ENCODE assay signal across 11 cellular contexts in genomic region chr2:169716229-169716886, GRCh38. TPM values are rescaled to one million over a fixed set of nuclear protein-coding genes. Genes with fewer than 3 reads are reported as not detected.
A peak's percentile ranks its signal among the peaks of the same experiment; 100 is the strongest.
DNase-seq lines count a peak whose midpoint lies in the region; ATAC-seq, FAIRE-seq and TF ChIP-seq lines count a peak whose summit lies in the region.
"Had no signal": no experiment of that assay in that cellular context is flagged by ENCODE, and none has a peak within 500 bp of the region (broad histone marks: within the 10 kb centered on the region; RNA-seq: fewer than 3 reads in every experiment).

No MANE protein-coding gene starts in this region.

- H3K56ac ChIP-seq in H1 (replicated peaks; ENCODE audit: insufficient read length, low read depth, low read length): no peak overlapping the region

- H3K9me3 ChIP-seq in H1 (ENCODE audit: insufficient read depth in 2 of 2, low read depth in 1 of 2, low read length in 1 of 2) (no peaks in the 10 kb centered on the region; a peak in 1 of 4 replicates), neuronal stem cell (replicated peaks in 1 of 2; ENCODE audit: control insufficient read depth in 2 of 2, insufficient read depth in 1 of 2, low read depth in 1 of 2, low read length in 2 of 2) (peaks cover 2 to 7% of the 10 kb centered on the region in 2 donors)
- H3K9me3 ChIP-seq: thoracic aorta had no signal

- H3K23me2 ChIP-seq in H1 (ENCODE audit: low read depth, low read length): no peaks in the 10 kb centered on the region

- peak; percentile 54 for DNase-seq in COLO668 (lab: John Stamatoyannopoulos, UW; ENCODE audit: unreplicated experiment)
- peak; percentile 24 for DNase-seq in NCI-H146 treated with DMSO at 0.1 percent for 48 hours (lab: John Stamatoyannopoulos, UW; ENCODE audit: unreplicated experiment)
- no peak for DNase-seq in H1 (ENCODE audit: low read depth in 1 of 2, low spot score in 2 of 2)
- no peak for DNase-seq in neuronal stem cell (ENCODE audit: low spot score)
- DNase-seq in activated gamma-delta T cell (lab: John Stamatoyannopoulos, UW): no peak
- no peak for DNase-seq in GM12892 (ENCODE audit: insufficient read length)
- DNase-seq in midbrain (lab: John Stamatoyannopoulos, UW): no peak
- DNase-seq: left cardiac atrium, T-cell had no signal

- H2AK5ac ChIP-seq in H1 (ENCODE audit: low read depth, low read length): no peak overlapping the region
- no peak overlapping the region for H2AK5ac ChIP-seq in neuronal stem cell (ENCODE audit: low read depth, low read length)

- TF ChIP-seq POLR2A in H1 (IDR thresholded peaks at IDR 0.05; ENCODE audit: control extremely low read depth in 1 of 2, low read depth in 2 of 2, low read length in 2 of 2) (no peak), GM12892 (IDR thresholded peaks at IDR 0.05; ENCODE audit: low read depth, low read length) (no peak)

- H3K18ac ChIP-seq in H1 (ENCODE audit: extremely low read depth, low read length) (no peak overlapping the region), neuronal stem cell (ENCODE audit: low read length) (no peak overlapping the region)

- CTCF ChIA-PET in H1 (lab: Charles Lee; ENCODE audit: partially characterized antibody): interaction anchor here (1.1 kb wide), 1 partner anchor 67 kb away, joined by 4 read pairs; no protein-coding TSS in a partner anchor

- H2AFZ ChIP-seq in H1 (ENCODE audit: low read length) (no peak overlapping the region), neuronal stem cell (ENCODE audit: low read length) (no peak overlapping the region)

- H4K20me1 ChIP-seq in H1 (replicated peaks in 1 of 2; ENCODE audit: control insufficient read depth in 1 of 2, insufficient read depth in 2 of 2, low read length in 2 of 2): no peaks in the 10 kb centered on the region

- POLR2A ChIA-PET in H1 (lab: Charles Lee; ENCODE audit: partially characterized antibody): interaction anchor here (1.3 to 1.9 kb wide), 4 partner anchors 10 to 201 kb away, joined by 3 to 10 read pairs (median 6); partner anchors contain the start of gene KLHL23

- H3K27me3 ChIP-seq in H1 (replicated peaks in 1 of 4; ENCODE audit: control insufficient read depth in 3 of 4, extremely low read depth in 1 of 4, insufficient read depth in 3 of 4, low read length in 3 of 4) (no peaks in the 10 kb centered on the region), neuronal stem cell (ENCODE audit: control insufficient read depth in 3 of 3, insufficient read depth in 3 of 3, low read depth in 1 of 3, low read length in 3 of 3) (no peaks in the 10 kb centered on the region)

- H4K91ac ChIP-seq in H1 (replicated peaks; ENCODE audit: insufficient read length, low read length) (no peak overlapping the region), neuronal stem cell (ENCODE audit: low read depth, low read length, poor library complexity) (no peak overlapping the region)

- no peak for TF ChIP-seq EP300 in H1 (IDR thresholded peaks at IDR 0.05; ENCODE audit: borderline replicate concordance in 1 of 2, low read depth in 2 of 2, low read length in 2 of 2)

- H4K8ac ChIP-seq in H1 (ENCODE audit: extremely low read depth, insufficient read depth, low read length) (no peak overlapping the region; the same call in 1 of the 2 replicates), neuronal stem cell (ENCODE audit: low read depth, low read length) (no peak overlapping the region)

- H3K23ac ChIP-seq in H1 (ENCODE audit: insufficient read length) (no peak overlapping the region), neuronal stem cell (ENCODE audit: low read depth, low read length, poor library complexity) (peak overlapping the region; percentile 11)

- H3K79me1 ChIP-seq in H1 (ENCODE audit: low read depth, low read length): no peaks in the 10 kb centered on the region
- no peaks in the 10 kb centered on the region for H3K79me1 ChIP-seq in neuronal stem cell (ENCODE audit: low read depth, low read length)

- no peaks in the 10 kb centered on the region for H3K79me2 ChIP-seq in H1 (ENCODE audit: control insufficient read depth in 1 of 2, insufficient read depth in 2 of 2, low read length in 2 of 2)

- TF ChIP-seq CTCF in H1 (IDR thresholded peaks at IDR 0.05; ENCODE audit: control extremely low read depth in 1 of 3, insufficient read depth in 1 of 3, low read depth in 1 of 3, low read length in 3 of 3): no peak

- H2BK20ac ChIP-seq in H1 (ENCODE audit: low read length): no peak overlapping the region

- H3K36me3 ChIP-seq in H1 (ENCODE audit: control insufficient read depth in 2 of 4, insufficient read depth in 4 of 4, low read length in 3 of 4): no peaks in the 10 kb centered on the region
- H3K36me3 ChIP-seq in neuronal stem cell (replicated peaks in 1 of 2; ENCODE audit: control insufficient read depth in 2 of 2, insufficient read depth in 2 of 2, low read length in 2 of 2): no peaks in the 10 kb centered on the region
- H3K36me3 ChIP-seq: thoracic aorta had no signal

- H2BK15ac ChIP-seq in H1 (ENCODE audit: low read length) (no peak overlapping the region), neuronal stem cell (ENCODE audit: low read length) (no peak overlapping the region)

- H2BK5ac ChIP-seq in H1 (ENCODE audit: low read depth, low read length) (no peak overlapping the region), neuronal stem cell (ENCODE audit: low read length) (no peak overlapping the region)

- H3K4me3 ChIP-seq in H1 (ENCODE audit: extremely low read depth in 1 of 4, insufficient read depth in 2 of 4, low read depth in 3 of 4, low read length in 4 of 4) (no peak overlapping the region), neuronal stem cell (ENCODE audit: low read length in 2 of 2) (no peak overlapping the region)

- H3K4ac ChIP-seq in H1 (replicated peaks; ENCODE audit: insufficient read length, low read depth, low read length): no peak overlapping the region
- H3K4ac ChIP-seq in neuronal stem cell (ENCODE audit: low read length): no peak overlapping the region

- no peak for ATAC-seq in GM21360 (IDR thresholded peaks at IDR 0.05; ENCODE audit: unreplicated experiment)
- ATAC-seq: T-cell had no signal

- 86% methylated on average over 9 of the region's 12 CpGs; no CpG with 5 or more reads in 1 of the 2 experiments for WGBS in H1 (ENCODE audit: extremely low coverage in 1 of 2, insufficient coverage in 1 of 2, insufficient read length in 1 of 2, insufficient replicate concordance in 2 of 2, low coverage in 1 of 2, low lambda C conversion rate in 2 of 2, missing lambda C conversion rate in 1 of 2), 2 experiments
- no CpG with 5 or more reads among the region's 12 CpGs for WGBS in neuronal stem cell (ENCODE audit: extremely low coverage in 2 of 2, insufficient read length in 2 of 2, insufficient replicate concordance in 1 of 2), 2 donors

- H3K27ac ChIP-seq in H1 (ENCODE audit: low read depth, low read length) (no peak overlapping the region), neuronal stem cell (replicated peaks; ENCODE audit: low read length) (no peak overlapping the region)
- H3K27ac ChIP-seq: thoracic aorta had no signal

- H3K4me1 ChIP-seq in H1 (replicated peaks in 1 of 4; ENCODE audit: control insufficient read depth in 3 of 4, insufficient read depth in 4 of 4, low read length in 3 of 4): peaks cover 0 to 5% (median 1%) of the 10 kb centered on the region in 4 experiments; a peak in 1 of 7 replicates
- no peaks in the 10 kb centered on the region for H3K4me1 ChIP-seq in neuronal stem cell (ENCODE audit: control insufficient read depth in 2 of 2, insufficient read depth in 1 of 2, low read depth in 1 of 2, low read length in 2 of 2)

- FAIRE-seq in H1 (lab: Jason Lieb, UNC): no peak
- no peak for FAIRE-seq in GM12892 (lab: Jason Lieb, UNC)

- H4K5ac ChIP-seq in H1 (ENCODE audit: insufficient read length, low read depth, low read length): no peak overlapping the region

- H2BK12ac ChIP-seq in H1 (ENCODE audit: low read depth, low read length) (no peak overlapping the region), neuronal stem cell (ENCODE audit: low read length) (no peak overlapping the region)

- no peak overlapping the region for H2BK120ac ChIP-seq in H1 (replicated peaks; ENCODE audit: low read depth, low read length)
- no peak overlapping the region for H2BK120ac ChIP-seq in neuronal stem cell (ENCODE audit: low read depth, low read length)

- H3K4me2 ChIP-seq in H1 (ENCODE audit: insufficient read depth in 1 of 2, low read depth in 2 of 2, low read length in 2 of 2) (no peak overlapping the region), neuronal stem cell (ENCODE audit: insufficient read depth, low read length, poor library complexity, severe bottlenecking) (no peak overlapping the region)

- H3K9ac ChIP-seq in H1 (replicated peaks in 1 of 4; ENCODE audit: extremely low read depth in 1 of 4, low read depth in 3 of 4, low read length in 3 of 4) (no peak overlapping the region), neuronal stem cell (ENCODE audit: low read depth, low read length, poor library complexity) (no peak overlapping the region)

- H3K14ac ChIP-seq in H1 (ENCODE audit: insufficient read length) (no peak overlapping the region), neuronal stem cell (ENCODE audit: low read length) (no peak overlapping the region)

- no peak for TF ChIP-seq RAD21 in H1 (IDR thresholded peaks at IDR 0.05 in 1 of 2, conservative IDR thresholded peaks at IDR 0.05 in 1 of 2; ENCODE audit: low read depth in 2 of 2, low read length in 2 of 2)

RNA-seq across cellular contexts. Expression of gene KLHL23, which starts 17.3 kb away (rescaled TPM):
- 63.8 and 67.0 TPM in 2 replicates for total RNA-seq in H1 (2021; fragmentation: NEBNext Ultra II Directional; extraction: Animal tissue kit (Norgen Biotek cat#: 25700))
- 16.4 and 28.1 TPM in 2 replicates for polyA plus RNA-seq in H1 (2011; rRNA removed)
- 33.7 TPM for polyA plus RNA-seq in H1 (2011; cell fraction: cytosol; rRNA removed)
- 17.4 TPM for polyA plus RNA-seq in H1 (2011; cell fraction: nucleus; rRNA removed)
- polyA plus RNA-seq in H1 (2012, experiment 1 of 2): 52.4 to 71.1 TPM (median 59.1 TPM) in 4 replicates
- 4.1 TPM for polyA plus RNA-seq in H1 (2012, experiment 2 of 2)
- 41.0 TPM for polyA plus RNA-seq in H1 (2013, experiment 1 of 2)
- 39.1 TPM for polyA plus RNA-seq in H1 (2013, experiment 2 of 2)
- polyA minus RNA-seq in H1 (2011; rRNA and poly(A)+ RNA removed): 97.7 and 153 TPM in 2 replicates
- 55.3 TPM for polyA minus RNA-seq in H1 (2011; cell fraction: cytosol; rRNA and poly(A)+ RNA removed)
- polyA minus RNA-seq in H1 (2011; cell fraction: nucleus; rRNA and poly(A)+ RNA removed): 76.2 TPM
- 65.2 TPM for polyA plus RNA-seq in neuronal stem cell (2013, experiment 1 of 2)
- polyA plus RNA-seq in neuronal stem cell (2013, experiment 2 of 2): 66.6 TPM
- 13.3 TPM for polyA plus RNA-seq in GM12892 (2012; ENCODE audit: missing spikeins)

RNA-seq across cellular contexts. Expression of gene PHOSPHO2, which starts 22.1 kb away (rescaled TPM):
- total RNA-seq in H1 (2021; fragmentation: NEBNext Ultra II Directional; extraction: Animal tissue kit (Norgen Biotek cat#: 25700)): 8.5 and 9.5 TPM in 2 replicates
- polyA plus RNA-seq in H1 (2011; rRNA removed): 1.9 and 2.4 TPM in 2 replicates
- 4.2 TPM for polyA plus RNA-seq in H1 (2011; cell fraction: cytosol; rRNA removed)
- polyA plus RNA-seq in H1 (2011; cell fraction: nucleus; rRNA removed): 1.7 TPM
- 3.9 to 7.2 TPM (median 4.3 TPM) in 4 replicates for polyA plus RNA-seq in H1 (2012, experiment 1 of 2)
- 1.1 TPM for polyA plus RNA-seq in H1 (2012, experiment 2 of 2)
- 6.0 TPM for polyA plus RNA-seq in H1 (2013, experiment 1 of 2)
- 5.5 TPM for polyA plus RNA-seq in H1 (2013, experiment 2 of 2)
- 0.63 and 1.5 TPM in 2 replicates for polyA minus RNA-seq in H1 (2011; rRNA and poly(A)+ RNA removed)
- 4.0 TPM for polyA minus RNA-seq in H1 (2011; cell fraction: cytosol; rRNA and poly(A)+ RNA removed)
- polyA minus RNA-seq in H1 (2011; cell fraction: nucleus; rRNA and poly(A)+ RNA removed): 7.5 TPM
- 4.9 TPM for polyA plus RNA-seq in neuronal stem cell (2013, experiment 1 of 2)
- polyA plus RNA-seq in neuronal stem cell (2013, experiment 2 of 2): 5.1 TPM
- polyA plus RNA-seq in GM12892 (2012; ENCODE audit: missing spikeins): 4.1 TPM

RNA-seq across cellular contexts. Expression of gene CFAP210, which starts 22.2 kb away (rescaled TPM):
- total RNA-seq in H1 (2021; fragmentation: NEBNext Ultra II Directional; extraction: Animal tissue kit (Norgen Biotek cat#: 25700)): 0.37 and 0.86 TPM in 2 replicates
- polyA plus RNA-seq in H1 (2011; rRNA removed): 0.03 and 0.06 TPM in 2 replicates
- polyA plus RNA-seq in H1 (2011; cell fraction: cytosol; rRNA removed): 0.16 TPM
- polyA plus RNA-seq in H1 (2011; cell fraction: nucleus; rRNA removed): 0.06 TPM
- polyA plus RNA-seq in H1 (2012, experiment 1 of 2): 0.25 to 0.87 TPM (median 0.47 TPM) in 4 replicates
- polyA plus RNA-seq in H1 (2012, experiment 2 of 2): not detected
- 2.5 TPM for polyA plus RNA-seq in H1 (2013, experiment 1 of 2)
- polyA plus RNA-seq in H1 (2013, experiment 2 of 2): 1.7 TPM
- 0.73 TPM in 1 of 2 replicates, not detected in the other for polyA minus RNA-seq in H1 (2011; rRNA and poly(A)+ RNA removed)
- not detected for polyA minus RNA-seq in H1 (2011; cell fraction: cytosol; rRNA and poly(A)+ RNA removed)
- polyA minus RNA-seq in H1 (2011; cell fraction: nucleus; rRNA and poly(A)+ RNA removed): 0.50 TPM
- 4.6 TPM for polyA plus RNA-seq in neuronal stem cell (2013, experiment 1 of 2)
- polyA plus RNA-seq in neuronal stem cell (2013, experiment 2 of 2): 6.1 TPM
- polyA plus RNA-seq in GM12892 (2012; ENCODE audit: missing spikeins): not detected
- total RNA-seq: thoracic aorta had no signal

Comparison
In these comparisons a context has a peak if more than half of its experiments do, and no peak if none do; other contexts are left out.
1. DNase-seq: peak in COLO668 (single experiment) and NCI-H146 treated with DMSO at 0.1 percent for 48 hours (single experiment); none in H1 (0 of 2), neuronal stem cell (single experiment), activated gamma-delta T cell (single experiment), GM12892 (single experiment) and midbrain (single experiment).